In the genomic region with DNA sequence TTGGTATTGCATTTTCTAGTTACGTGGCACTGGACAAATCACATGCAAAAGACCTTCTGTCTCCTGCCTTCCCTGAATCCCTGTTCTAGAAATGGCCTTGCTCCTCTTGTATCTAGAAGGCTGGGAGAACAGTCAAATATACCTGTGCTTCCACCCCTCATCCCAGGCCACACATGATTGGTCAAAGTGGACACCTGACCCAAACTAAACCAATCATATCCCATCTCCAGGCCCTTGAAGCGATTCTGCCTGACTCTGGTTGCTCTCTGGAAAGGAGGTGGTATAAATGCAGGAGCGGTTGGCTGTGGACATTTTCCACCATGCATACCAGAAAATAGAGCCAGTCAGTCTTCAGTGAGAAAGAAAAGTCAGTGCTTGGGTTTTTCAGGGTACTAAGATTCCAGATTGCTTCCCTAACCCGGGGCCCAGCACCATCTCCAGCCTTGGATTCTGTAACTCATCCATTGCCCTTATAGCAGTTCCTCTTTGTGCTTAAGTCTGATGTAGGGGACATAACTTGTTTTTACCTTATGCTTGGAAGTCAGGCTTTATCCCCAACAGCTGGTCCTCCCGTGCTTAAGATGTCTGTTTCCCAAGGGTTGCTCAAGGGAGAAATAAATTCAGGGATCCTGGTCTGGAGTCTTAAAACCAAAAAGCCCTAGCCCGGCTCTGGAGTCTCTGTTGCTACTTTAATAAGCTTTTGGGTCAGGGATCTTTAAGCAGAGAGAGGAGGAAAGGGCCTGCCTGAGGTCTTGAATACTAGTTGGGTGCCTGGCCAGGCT, we compare ENCODE assay signal across 1 cellular context.
TF ChIP-seq lines count a peak whose summit lies in the region.

No MANE protein-coding gene starts in this region.

TF ChIP-seq in H1, 55 proteins besides CTCF, POLR2A, EP300 and RAD21:
- no peak for TF ChIP-seq JUND (IDR thresholded peaks at IDR 0.05; ENCODE audit: low read length)
- TF ChIP-seq, protein P1, sequence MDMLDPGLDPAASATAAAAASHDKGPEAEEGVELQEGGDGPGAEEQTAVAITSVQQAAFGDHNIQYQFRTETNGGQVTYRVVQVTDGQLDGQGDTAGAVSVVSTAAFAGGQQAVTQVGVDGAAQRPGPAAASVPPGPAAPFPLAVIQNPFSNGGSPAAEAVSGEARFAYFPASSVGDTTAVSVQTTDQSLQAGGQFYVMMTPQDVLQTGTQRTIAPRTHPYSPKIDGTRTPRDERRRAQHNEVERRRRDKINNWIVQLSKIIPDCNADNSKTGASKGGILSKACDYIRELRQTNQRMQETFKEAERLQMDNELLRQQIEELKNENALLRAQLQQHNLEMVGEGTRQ (IDR thresholded peaks at IDR 0.05; ENCODE audit: low read length): peak; percentile 48
TF ChIP-seq in H1: peak in this region for 1.
